ENCODE assay signal across 2 cellular contexts in the genomic region with DNA sequence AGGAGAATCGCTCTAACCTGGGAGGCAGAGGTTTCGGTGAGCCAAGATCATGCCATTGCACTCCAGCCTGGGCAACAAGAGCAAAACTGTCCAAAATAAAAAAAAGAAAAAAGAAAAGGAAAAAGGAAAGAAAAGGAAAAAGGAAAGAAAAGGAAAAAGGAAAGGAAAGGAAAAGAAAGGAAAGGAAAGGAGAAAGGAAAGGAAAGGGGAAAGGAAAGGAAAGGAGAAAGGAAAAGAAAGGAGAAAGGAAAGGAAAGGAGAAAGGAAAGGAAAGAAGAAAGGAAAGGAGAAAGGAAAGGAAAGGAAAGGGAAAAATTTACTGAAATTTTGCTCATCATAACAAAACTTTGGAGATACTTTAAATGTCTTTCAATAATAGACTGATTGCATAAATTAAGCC.
TF ChIP-seq lines count a peak whose summit lies in the region.

No MANE protein-coding gene starts in this region.

TF ChIP-seq in WTC11, 78 proteins besides CTCF, POLR2A, EP300 and RAD21 (continued from another document):
- no peak for TF ChIP-seq ZNF671 (CRISPR knock-in tag; IDR thresholded peaks at IDR 0.05)
- TF ChIP-seq, protein P1, sequence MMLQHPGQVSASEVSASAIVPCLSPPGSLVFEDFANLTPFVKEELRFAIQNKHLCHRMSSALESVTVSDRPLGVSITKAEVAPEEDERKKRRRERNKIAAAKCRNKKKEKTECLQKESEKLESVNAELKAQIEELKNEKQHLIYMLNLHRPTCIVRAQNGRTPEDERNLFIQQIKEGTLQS (CRISPR knock-in tag; conservative IDR thresholded peaks at IDR 0.05) = no peak
- TF ChIP-seq, protein P2, sequence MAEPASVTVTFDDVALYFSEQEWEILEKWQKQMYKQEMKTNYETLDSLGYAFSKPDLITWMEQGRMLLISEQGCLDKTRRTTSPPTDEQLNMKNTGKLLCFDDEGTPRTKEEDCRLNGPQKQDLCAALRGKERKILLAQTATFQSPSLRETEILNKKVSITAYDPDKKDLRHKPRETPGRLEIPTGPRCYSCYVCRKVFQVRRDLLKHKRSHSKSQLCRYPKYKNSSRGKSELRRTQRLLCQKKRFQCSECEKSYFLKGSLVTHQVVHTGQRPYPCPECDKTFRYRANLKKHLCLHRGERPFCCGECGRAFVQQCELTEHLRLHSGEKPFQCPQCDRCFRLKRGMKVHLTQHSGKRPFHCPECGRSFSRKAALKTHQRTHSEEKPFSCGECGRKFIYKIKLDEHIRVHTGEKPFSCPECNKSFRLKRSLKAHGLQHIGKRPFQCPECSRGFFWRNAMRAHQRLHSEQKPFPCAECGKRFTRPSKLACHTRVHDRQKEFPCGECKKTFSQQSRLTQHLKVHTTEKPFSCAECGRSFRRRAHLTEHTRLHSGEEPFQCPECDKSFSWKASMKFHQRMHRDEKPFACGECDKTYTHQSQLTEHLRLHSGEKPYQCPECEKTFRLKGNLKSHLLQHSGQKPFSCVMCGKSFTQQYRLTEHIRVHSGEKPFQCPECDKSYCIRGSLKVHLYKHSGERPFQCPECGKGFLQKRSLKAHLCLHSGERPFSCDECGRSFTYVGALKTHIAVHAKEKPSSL (CRISPR knock-in tag; conservative IDR thresholded peaks at IDR 0.05) = no peak

TF ChIP-seq in K562, 482 proteins besides CTCF, POLR2A, EP300 and RAD21 (continued from another document):
- no peak for TF ChIP-seq CUX1 (CRISPR knock-in tag; IDR thresholded peaks at IDR 0.05)
- TF ChIP-seq HNRNPK (IDR thresholded peaks at IDR 0.05; ENCODE audit: low read depth, low read length, poor library complexity, severe bottlenecking) = no peak
TF ChIP-seq in K562: peak in this region for 1.
